Comparison of ENCODE assay signal across 20 cellular contexts in genomic region chr5:104363567-104363966, GRCh38.
DNase-seq lines count a peak whose midpoint lies in the region; ATAC-seq, FAIRE-seq and TF ChIP-seq lines count a peak whose summit lies in the region.
"Had no signal": no experiment of that assay in that cellular context is flagged by ENCODE, and none has a peak within 500 bp of the region (broad histone marks: within the 10 kb centered on the region; RNA-seq: fewer than 3 reads in every experiment).

No MANE protein-coding gene starts in this region.

- H3K27ac Mint-ChIP-seq in osteocyte (ENCODE audit: unreplicated experiment), result peak overlapping the region; percentile 16
- H3K27ac Mint-ChIP-seq: CD14-positive monocyte had no signal

- no peaks in the 10 kb centered on the region for H3K27me3 Mint-ChIP-seq in osteocyte (ENCODE audit: unreplicated experiment)

- TF ChIP-seq POLR2A in GM12878 (IDR thresholded peaks at IDR 0.05; ENCODE audit: low read depth, low read length) (no peak), Peyer's patch (IDR thresholded peaks at IDR 0.05) (no peak)

- intact Hi-C loops in GM12878 (cut with micrococcal nuclease; ENCODE audit: unreplicated experiment), result no loop called here

- H2AFZ ChIP-seq in MM.1S (ENCODE audit: low read length) (peak overlapping the region; percentile 61), GM12878 (ENCODE audit: control insufficient read depth, low read depth, low read length) (peak overlapping the region; percentile 33)

- FAIRE-seq in GM12878 (lab: Jason Lieb, UNC), result no peak

- in situ Hi-C loops in GM12878 (cut with MboI), result no loop called here

- ATAC-seq in GM18867 (IDR thresholded peaks at IDR 0.05; ENCODE audit: unreplicated experiment) (peak; percentile 62), GM12878 (peak; percentile 46), HG03571 (IDR thresholded peaks at IDR 0.05; ENCODE audit: unreplicated experiment) (no peak)

- H3K4me3 ChIP-seq in MM.1S (ENCODE audit: low read length), result peak overlapping the region; percentile 29; the same call in 1 of the 2 replicates
- no peak overlapping the region for H3K4me3 ChIP-seq in GM12878
- H3K4me3 ChIP-seq in Peyer's patch, result no peak overlapping the region
- H3K4me3 ChIP-seq: HAP-1, SJCRH30 had no signal

- H3K9me3 Mint-ChIP-seq in osteocyte (ENCODE audit: unreplicated experiment), result peaks cover 16% of the 10 kb centered on the region

- SMC1A ChIA-PET in GM12878 (lab: Charles Lee; ENCODE audit: uncharacterized antibody, unreplicated experiment), result interaction anchor here (1.0 to 2.8 kb wide), 8 partner anchors 8 to 437 kb away, joined by 3 to 6 read pairs (median 4); no protein-coding TSS in a partner anchor

- no peak overlapping the region for H3K4me3 Mint-ChIP-seq in osteocyte (ENCODE audit: unreplicated experiment)
- H3K4me3 Mint-ChIP-seq: CD14-positive monocyte had no signal

- 53% methylated on average over 3 of the region's 3 CpGs for WGBS in GM12878 (ENCODE audit: insufficient coverage, insufficient replicate concordance, low lambda C conversion rate, missing lambda C conversion rate)

- H3K9me2 ChIP-seq in MM.1S (replicated peaks; ENCODE audit: insufficient read depth, low read length), result no peaks in the 10 kb centered on the region

- H3K9ac ChIP-seq in MM.1S (ENCODE audit: low read length) (no peak overlapping the region; the same call in 1 of the 2 replicates), GM12878 (ENCODE audit: control insufficient read depth, insufficient read depth, low read length) (no peak overlapping the region)

- H3K4me1 ChIP-seq in MM.1S (ENCODE audit: low read length) (peaks cover 8% of the 10 kb centered on the region; the same call in 1 of the 2 replicates), GM12878 (ENCODE audit: control insufficient read depth, insufficient read depth, low read length) (no peaks in the 10 kb centered on the region), Peyer's patch (no peaks in the 10 kb centered on the region)
- H3K4me1 ChIP-seq: HAP-1 had no signal

- no peaks in the 10 kb centered on the region for H3K9me3 ChIP-seq in MM.1S (replicated peaks; ENCODE audit: insufficient read depth, low read length)
- no peaks in the 10 kb centered on the region for H3K9me3 ChIP-seq in GM12878 (replicated peaks; ENCODE audit: control insufficient read depth, insufficient read depth, low read length)
- H3K9me3 ChIP-seq in Peyer's patch, result no peaks in the 10 kb centered on the region
- H3K9me3 ChIP-seq: HAP-1 had no signal

- POLR2A ChIA-PET in GM12878 (lab: Charles Lee), result no interaction called here

- no peak for TF ChIP-seq EP300 in GM12878 (IDR thresholded peaks at IDR 0.05; ENCODE audit: borderline replicate concordance in 1 of 2, control insufficient read depth in 1 of 2, low read depth in 2 of 2, low read length in 2 of 2)

- H3K27me3 ChIP-seq in MM.1S (replicated peaks; ENCODE audit: insufficient read depth, low read length) (no peaks in the 10 kb centered on the region), GM12878 (replicated peaks in 1 of 2; ENCODE audit: control insufficient read depth in 2 of 2, insufficient read depth in 2 of 2, low read length in 1 of 2) (no peaks in the 10 kb centered on the region), Peyer's patch (no peaks in the 10 kb centered on the region)
- H3K27me3 ChIP-seq: SJCRH30 had no signal

- BruUV-seq in GM12878 (replicated peaks; lab: Mats Ljungman, UMichigan), result no TSS peak

- no peaks in the 10 kb centered on the region for H3K36me3 ChIP-seq in MM.1S (replicated peaks; ENCODE audit: insufficient read depth, low read length)
- H3K36me3 ChIP-seq in GM12878 (ENCODE audit: control insufficient read depth in 2 of 2, insufficient read depth in 2 of 2, low read length in 1 of 2), result no peaks in the 10 kb centered on the region
- H3K36me3 ChIP-seq in Peyer's patch, result no peaks in the 10 kb centered on the region
- H3K36me3 ChIP-seq: HAP-1, SJCRH30 had no signal

- H3K4me2 ChIP-seq in MM.1S (ENCODE audit: low read depth, low read length), result peak overlapping the region; percentile 49
- no peak overlapping the region; the same call in 1 of the 2 replicates for H3K4me2 ChIP-seq in GM12878 (ENCODE audit: control insufficient read depth, insufficient read depth)

- peaks cover 7% of the 10 kb centered on the region for H3F3A ChIP-seq in MM.1S (ENCODE audit: insufficient read depth, low read length)

- H3K4me1 Mint-ChIP-seq in osteocyte (ENCODE audit: unreplicated experiment), result peaks cover 3% of the 10 kb centered on the region
- H3K4me1 Mint-ChIP-seq: CD14-positive monocyte had no signal

- CTCF ChIA-PET in GM12878 (lab: Yijun Ruan, JAX), result interaction anchor here (1.3 to 1.6 kb wide), 5 partner anchors 9 to 534 kb away, joined by 3 to 5 read pairs (median 4); no protein-coding TSS in a partner anchor

- TF ChIP-seq RAD21 in GM12878 (IDR thresholded peaks at IDR 0.05; ENCODE audit: insufficient read depth, low read depth, low read length), result no peak

- DNase-seq in MM.1S, result peak; percentile 54
- DNase-seq in GM12878 (ENCODE audit: low read depth, low spot score), result no peak
- DNase-seq in osteocyte (ENCODE audit: extremely low spot score, unreplicated experiment), result no peak
- DNase-seq in mesenteric fat pad (ENCODE audit: low spot score), result no peak
- DNase-seq in Peyer's patch, result no peak
- DNase-seq in mucosa of gallbladder (ENCODE audit: low spot score), result no peak
- DNase-seq: ACHN, AML-193, COR-L47, GF-D8, NCI-H1048, NCI-H146, NCI-H2081, NCI-H2227 treated with DMSO at 0.1 percent for 48 hours, NCI-H524 treated with DMSO at 0.1 percent for 48 hours, SJCRH30 had no signal

- H3K36me3 Mint-ChIP-seq in osteocyte (ENCODE audit: unreplicated experiment), result no peaks in the 10 kb centered on the region
- H3K36me3 Mint-ChIP-seq: CD14-positive monocyte had no signal

- H4K20me1 ChIP-seq in MM.1S (ENCODE audit: insufficient read depth, low read length) (no peaks in the 10 kb centered on the region), GM12878 (ENCODE audit: control insufficient read depth, insufficient read depth) (no peaks in the 10 kb centered on the region)

- H3K27ac ChIP-seq in MM.1S (ENCODE audit: low read length), result no peak overlapping the region
- no peak overlapping the region for H3K27ac ChIP-seq in GM12878 (ENCODE audit: control insufficient read depth, insufficient read depth)
- H3K27ac ChIP-seq in Peyer's patch, result no peak overlapping the region
- H3K27ac ChIP-seq: SJCRH30 had no signal

- H3K79me2 ChIP-seq in MM.1S (ENCODE audit: low read length), result no peaks in the 10 kb centered on the region
- H3K79me2 ChIP-seq in GM12878 (ENCODE audit: control insufficient read depth, insufficient read depth, low read length), result no peaks in the 10 kb centered on the region

- no peak for TF ChIP-seq CTCF in MM.1S (IDR thresholded peaks at IDR 0.05; ENCODE audit: low read length)
- no peak for TF ChIP-seq CTCF in GM12878 (IDR thresholded peaks at IDR 0.05 in 2 of 3, conservative IDR thresholded peaks at IDR 0.05 in 1 of 3; ENCODE audit: control insufficient read depth in 2 of 3, extremely low read depth in 1 of 3, insufficient read depth in 1 of 3, low read depth in 3 of 3, low read length in 3 of 3)
- no peak for TF ChIP-seq CTCF in osteocyte (IDR thresholded peaks at IDR 0.05)
- TF ChIP-seq CTCF in Peyer's patch (IDR thresholded peaks at IDR 0.05), result no peak

- RAD21 ChIA-PET in GM12878 (lab: Charles Lee; ENCODE audit: unreplicated experiment), result interaction anchor here (1.3 to 2.3 kb wide), 5 partner anchors 9 to 555 kb away, joined by 3 to 9 read pairs (median 4); no protein-coding TSS in a partner anchor

TF ChIP-seq in GM12878, 131 proteins besides CTCF, POLR2A, EP300 and RAD21:
- peak; percentile 74 for TF ChIP-seq MLLT1 (IDR thresholded peaks at IDR 0.05)
- TF ChIP-seq SIX5 (IDR thresholded peaks at IDR 0.05; ENCODE audit: low read depth, low read length, severe bottlenecking), result no peak
